14 cellular contexts compared by ENCODE assay signal in genomic region chrX:15158350-15158735, GRCh38.
DNase-seq lines count a peak whose midpoint lies in the region; ATAC-seq and TF ChIP-seq lines count a peak whose summit lies in the region.
"Had no signal": no experiment of that assay in that cellular context is flagged by ENCODE, and none has a peak within 500 bp of the region (broad histone marks: within the 10 kb centered on the region; RNA-seq: fewer than 3 reads in every experiment).

No MANE protein-coding gene starts in this region.

- TF ChIP-seq POLR2A in transverse colon (IDR thresholded peaks at IDR 0.05) = no peak

- peaks cover 25% of the 10 kb centered on the region for H3K4me1 Mint-ChIP-seq in activated T-helper 1 cell treated with anti-CD3 and anti-CD28 coated beads, Interleukin-12 subunit alpha, Interleukin-12 subunit beta, Interleukin-2, Interleukin-4 antibody, amounts not matched to agents 30 ng/mL and 10 ng/mL and 1 ng/mL, durations not matched to agents 14 hours and 24 hours and 36 hours (ENCODE audit: low read depth)
- H3K4me1 Mint-ChIP-seq: naive B cell had no signal

- ATAC-seq in GM18511 (IDR thresholded peaks at IDR 0.05; ENCODE audit: unreplicated experiment) = peak; percentile 5
- peak; percentile 15 for ATAC-seq in HG02852 (IDR thresholded peaks at IDR 0.05; ENCODE audit: unreplicated experiment)

- WGBS in transverse colon (ENCODE audit: low coverage in 1 of 2), 2 donors = 27% methylated on average over 1 of the region's 1 CpG; no CpG with 5 or more reads in 1 of the 2 donors

- no peak for TF ChIP-seq EP300 in transverse colon (IDR thresholded peaks at IDR 0.05; ENCODE audit: low read depth)

- in situ Hi-C loops in transverse colon (cut with MboI; ENCODE audit: low pct_ligation_motif_present in 1 of 4, low pct_unique_long_range_greater_than_20kb in 1 of 4, low sequenced_read_pairs in 3 of 4) = no loop called here

- no peak overlapping the region for H3K27ac ChIP-seq in dorsolateral prefrontal cortex
- no peak overlapping the region for H3K27ac ChIP-seq in transverse colon
- H3K27ac ChIP-seq: sigmoid colon, SJCRH30 had no signal

- H3K4me3 ChIP-seq in dorsolateral prefrontal cortex (no peak overlapping the region), transverse colon (no peak overlapping the region)
- H3K4me3 ChIP-seq: sigmoid colon, SJCRH30 had no signal

- H3K9me3 ChIP-seq in transverse colon = no peaks in the 10 kb centered on the region
- H3K9me3 ChIP-seq: sigmoid colon, SJCRH30 had no signal

- peaks cover 3% of the 10 kb centered on the region for H3K9me3 Mint-ChIP-seq in activated T-helper 1 cell treated with anti-CD3 and anti-CD28 coated beads, Interleukin-12 subunit alpha, Interleukin-12 subunit beta, Interleukin-2, Interleukin-4 antibody, amounts not matched to agents 30 ng/mL and 10 ng/mL and 1 ng/mL, durations not matched to agents 14 hours and 24 hours and 36 hours

- H3K27me3 ChIP-seq in dorsolateral prefrontal cortex (peaks cover 0 to 71% (median 24%) of the 10 kb centered on the region in 45 donors), transverse colon (no peaks in the 10 kb centered on the region)
- H3K27me3 ChIP-seq: sigmoid colon, SJCRH30 had no signal

- intact Hi-C loops in activated T-helper 1 cell treated with anti-CD3 and anti-CD28 coated beads, Interleukin-12 subunit alpha, Interleukin-12 subunit beta, Interleukin-2, Interleukin-4 antibody, amounts not matched to agents 30 ng/mL and 10 ng/mL and 1 ng/mL, durations not matched to agents 14 hours and 24 hours and 36 hours (cut with micrococcal nuclease) = loop anchor here (2.0 to 10.0 kb wide), 4 partner anchors 176 to 1130 kb away; partner anchors contain the start of genes GEMIN8 and PIGA
- intact Hi-C loops in dorsolateral prefrontal cortex (cut with DNase I) = no loop called here
- intact Hi-C loops in transverse colon (cut with DNase I; ENCODE audit: low total_unique reads) = no loop called here

- no peaks in the 10 kb centered on the region for H3K27me3 Mint-ChIP-seq in activated T-helper 1 cell treated with anti-CD3 and anti-CD28 coated beads, Interleukin-12 subunit alpha, Interleukin-12 subunit beta, Interleukin-2, Interleukin-4 antibody, amounts not matched to agents 30 ng/mL and 10 ng/mL and 1 ng/mL, durations not matched to agents 14 hours and 24 hours and 36 hours (ENCODE audit: insufficient read depth)

- H3K4me3 Mint-ChIP-seq in activated T-helper 1 cell treated with anti-CD3 and anti-CD28 coated beads, Interleukin-12 subunit alpha, Interleukin-12 subunit beta, Interleukin-2, Interleukin-4 antibody, amounts not matched to agents 30 ng/mL and 10 ng/mL and 1 ng/mL, durations not matched to agents 14 hours and 24 hours and 36 hours = peak overlapping the region; percentile 86

- H3K36me3 ChIP-seq in transverse colon = no peaks in the 10 kb centered on the region
- H3K36me3 ChIP-seq: sigmoid colon, SJCRH30 had no signal

- TF ChIP-seq CTCF in dorsolateral prefrontal cortex (IDR thresholded peaks at IDR 0.05 in 54 of 56, conservative IDR thresholded peaks at IDR 0.05 in 2 of 56; ENCODE audit: low read depth in 1 of 56, partially characterized antibody in 56 of 56) (no peak), transverse colon (IDR thresholded peaks at IDR 0.05) (no peak)

- peak; percentile 11 for DNase-seq in CD1c-positive myeloid dendritic cell (ENCODE audit: extremely low spot score)
- DNase-seq in activated T-helper 1 cell treated with anti-CD3 and anti-CD28 coated beads, Interleukin-12 subunit alpha, Interleukin-12 subunit beta, Interleukin-2, Interleukin-4 antibody, amounts not matched to agents 30 ng/mL and 10 ng/mL and 1 ng/mL, durations not matched to agents 14 hours and 24 hours and 36 hours (ENCODE audit: low spot score) = no peak
- DNase-seq in dorsolateral prefrontal cortex = no peak
- no peak for DNase-seq in RKO (ENCODE audit: low spot score)
- no peak for DNase-seq in HCEC 1CT
- no peak for DNase-seq in transverse colon
- DNase-seq: cortex of kidney, GF-D8, naive B cell, NCI-H524, sigmoid colon, SJCRH30 had no signal

- peaks cover 5% of the 10 kb centered on the region for H3K36me3 Mint-ChIP-seq in activated T-helper 1 cell treated with anti-CD3 and anti-CD28 coated beads, Interleukin-12 subunit alpha, Interleukin-12 subunit beta, Interleukin-2, Interleukin-4 antibody, amounts not matched to agents 30 ng/mL and 10 ng/mL and 1 ng/mL, durations not matched to agents 14 hours and 24 hours and 36 hours (ENCODE audit: low read depth)

- H3K27ac Mint-ChIP-seq in activated T-helper 1 cell treated with anti-CD3 and anti-CD28 coated beads, Interleukin-12 subunit alpha, Interleukin-12 subunit beta, Interleukin-2, Interleukin-4 antibody, amounts not matched to agents 30 ng/mL and 10 ng/mL and 1 ng/mL, durations not matched to agents 14 hours and 24 hours and 36 hours = peak overlapping the region; percentile 88
- H3K27ac Mint-ChIP-seq: naive B cell had no signal

- no peaks in the 10 kb centered on the region for H3K4me1 ChIP-seq in transverse colon
- H3K4me1 ChIP-seq: sigmoid colon, SJCRH30 had no signal
